In genomic region chr6:119676230-119676629, GRCh38 we compare ENCODE assay signal across 33 cellular contexts.
"Had no signal": no experiment of that assay in that cellular context is flagged by ENCODE, and none has a peak within 500 bp of the region (broad histone marks: within the 10 kb centered on the region; RNA-seq: fewer than 3 reads in every experiment).

No MANE protein-coding gene starts in this region.

- H3K27me3 ChIP-seq: adrenal gland, brain microvascular endothelial cell, MG63, Peyer's patch, SJSA1 had no signal

- H3K4me1 ChIP-seq: adrenal gland, Peyer's patch, SJSA1 had no signal

- H3K36me3 ChIP-seq: adrenal gland, brain microvascular endothelial cell, MG63, Peyer's patch, SJSA1 had no signal

- H3K4me3 Mint-ChIP-seq: activated CD4-positive, alpha-beta memory T cell treated with anti-CD3 and anti-CD28 coated beads for 36 hours; activated CD4-positive, alpha-beta T cell treated with anti-CD3 and anti-CD28 coated beads for 36 hours; activated CD4-positive, alpha-beta T cell treated with anti-CD3 and anti-CD28 coated beads, Interleukin-2, amount 10 ng/mL, durations not matched to agents 7 days and 5 days; activated naive CD4-positive, alpha-beta T cell treated with anti-CD3 and anti-CD28 coated beads for 36 hours; activated T-cell treated with anti-CD3 and anti-CD28 coated beads, Interleukin-2, amount 50 U/mL, for 4 hours; activated T-helper 1 cell treated with anti-CD3 and anti-CD28 coated beads, Interleukin-12 subunit alpha, Interleukin-12 subunit beta, Interleukin-2, Interleukin-4 antibody, amounts not matched to agents 30 ng/mL and 10 ng/mL and 1 ng/mL, durations not matched to agents 14 hours and 24 hours and 36 hours; T-helper 1 cell treated with Interleukin-12 subunit alpha and Interleukin-12 subunit beta and Interleukin-4 antibody, amounts not matched to agents 30 μg/mL and 1 μg/mL, for 36 hours; T-helper 2 cell treated with Interferon-gamma antibody and Interleukin-4, amounts not matched to agents 5 μg/mL and 100 μg/mL, for 36 hours; WTC11 had no signal

- H3K9me3 ChIP-seq: adrenal gland, MG63, Peyer's patch, SJSA1, SK-N-SH had no signal

- H3K4me3 ChIP-seq: adrenal gland, MG63, Peyer's patch, SJSA1 had no signal

- H3K9me2 ChIP-seq: SK-N-SH had no signal

- DNase-seq: activated CD4-positive, alpha-beta memory T cell treated with anti-CD3 and anti-CD28 coated beads for 36 hours; activated CD4-positive, alpha-beta T cell treated with anti-CD3 and anti-CD28 coated beads for 36 hours; activated CD4-positive, alpha-beta T cell treated with anti-CD3 and anti-CD28 coated beads, Interleukin-2, amount 10 ng/mL, durations not matched to agents 7 days and 5 days; activated CD8-positive, alpha-beta memory T cell treated with anti-CD3 and anti-CD28 coated beads, Interleukin-2, amount 50 U/mL, for 4 hours; activated gamma-delta T cell treated with Interleukin-2 at 50 U/mL for 16 hours; activated naive CD4-positive, alpha-beta T cell treated with anti-CD3 and anti-CD28 coated beads for 36 hours; activated T-cell treated with anti-CD3 and anti-CD28 coated beads for 4 hours; activated T-cell treated with anti-CD3 and anti-CD28 coated beads, Interleukin-2, amount 50 U/mL, for 4 hours; adrenal gland; brain microvascular endothelial cell; central memory CD4-positive, alpha-beta T cell; MG63; NCI-H1048; NCI-H1105 treated with DMSO at 0.1 percent for 48 hours; NCI-H1436; NCI-H1694; NCI-H1930; NCI-H2081 treated with DMSO at 0.1 percent for 48 hours; NCI-H345; NCI-H524 treated with DMSO at 0.1 percent for 48 hours; NK-92 treated with Interleukin-12 subunit alpha and Interleukin-12 subunit beta, amount 100 ng/mL, for 24 hours; Peyer's patch; RPMI8226; SHP77 treated with DMSO at 0.1 percent for 48 hours; SK-N-SH had no signal

- ATAC-seq: activated CD4-positive, alpha-beta T cell treated with anti-CD3 and anti-CD28 coated beads for 36 hours; activated CD4-positive, CD25-positive, alpha-beta regulatory T cell treated with anti-CD3 and anti-CD28 coated beads, Interleukin-2, amount 50 U/mL, for 24 hours; activated naive CD4-positive, alpha-beta T cell treated with anti-CD3 and anti-CD28 coated beads, Interleukin-2, amount 50 U/mL, for 72 hours; activated T-cell treated with anti-CD3 and anti-CD28 coated beads, Interleukin-2, amount 50 U/mL, for 4 hours; WTC11 had no signal

- H3K9ac ChIP-seq: KMS-11, SK-N-SH had no signal

- H3K9me3 Mint-ChIP-seq: activated CD4-positive, alpha-beta memory T cell treated with anti-CD3 and anti-CD28 coated beads for 36 hours; activated CD4-positive, alpha-beta T cell treated with anti-CD3 and anti-CD28 coated beads, Interleukin-2, amount 10 ng/mL, durations not matched to agents 7 days and 5 days; activated naive CD4-positive, alpha-beta T cell treated with anti-CD3 and anti-CD28 coated beads for 36 hours; activated naive CD4-positive, alpha-beta T cell treated with anti-CD3 and anti-CD28 coated beads, Interleukin-2, amount 50 U/mL, for 72 hours; activated T-cell treated with anti-CD3 and anti-CD28 coated beads, Interleukin-2, amount 50 U/mL, for 4 hours; activated T-helper 1 cell treated with anti-CD3 and anti-CD28 coated beads, Interleukin-12 subunit alpha, Interleukin-12 subunit beta, Interleukin-2, Interleukin-4 antibody, amounts not matched to agents 30 ng/mL and 10 ng/mL and 1 ng/mL, durations not matched to agents 14 hours and 24 hours and 36 hours; T-helper 1 cell treated with Interleukin-12 subunit alpha and Interleukin-12 subunit beta and Interleukin-4 antibody, amounts not matched to agents 30 μg/mL and 1 μg/mL, for 36 hours; T-helper 2 cell treated with Interferon-gamma antibody and Interleukin-4, amounts not matched to agents 5 μg/mL and 100 μg/mL, for 36 hours; WTC11 had no signal

- H3K36me3 Mint-ChIP-seq: activated CD4-positive, alpha-beta memory T cell treated with anti-CD3 and anti-CD28 coated beads for 36 hours; activated naive CD4-positive, alpha-beta T cell treated with anti-CD3 and anti-CD28 coated beads, Interleukin-2, amount 50 U/mL, for 72 hours; WTC11 had no signal

- H3K4me2 ChIP-seq: KMS-11, SK-N-SH had no signal

- H3K27ac ChIP-seq: adrenal gland, brain microvascular endothelial cell, KMS-11, Peyer's patch, SJSA1 had no signal

- H3K27ac Mint-ChIP-seq: activated CD4-positive, alpha-beta memory T cell treated with anti-CD3 and anti-CD28 coated beads for 36 hours; activated CD4-positive, alpha-beta T cell treated with anti-CD3 and anti-CD28 coated beads for 36 hours; activated CD4-positive, alpha-beta T cell treated with anti-CD3 and anti-CD28 coated beads, Interleukin-2, amount 10 ng/mL, durations not matched to agents 7 days and 5 days; activated naive CD4-positive, alpha-beta T cell treated with anti-CD3 and anti-CD28 coated beads for 36 hours; activated naive CD4-positive, alpha-beta T cell treated with anti-CD3 and anti-CD28 coated beads, Interleukin-2, amount 50 U/mL, for 72 hours; activated T-helper 1 cell treated with anti-CD3 and anti-CD28 coated beads, Interleukin-12 subunit alpha, Interleukin-12 subunit beta, Interleukin-2, Interleukin-4 antibody, amounts not matched to agents 30 ng/mL and 10 ng/mL and 1 ng/mL, durations not matched to agents 14 hours and 24 hours and 36 hours; T-helper 1 cell treated with Interleukin-12 subunit alpha and Interleukin-12 subunit beta and Interleukin-4 antibody, amounts not matched to agents 30 μg/mL and 1 μg/mL, for 36 hours; T-helper 2 cell treated with Interferon-gamma antibody and Interleukin-4, amounts not matched to agents 5 μg/mL and 100 μg/mL, for 36 hours; WTC11 had no signal

- H3K27me3 Mint-ChIP-seq: activated CD4-positive, alpha-beta memory T cell treated with anti-CD3 and anti-CD28 coated beads for 36 hours; activated CD4-positive, alpha-beta T cell treated with anti-CD3 and anti-CD28 coated beads for 36 hours; activated CD4-positive, alpha-beta T cell treated with anti-CD3 and anti-CD28 coated beads, Interleukin-2, amount 10 ng/mL, durations not matched to agents 7 days and 5 days had no signal

- H3K4me1 Mint-ChIP-seq: activated CD4-positive, alpha-beta T cell treated with anti-CD3 and anti-CD28 coated beads for 36 hours; activated CD4-positive, alpha-beta T cell treated with anti-CD3 and anti-CD28 coated beads, Interleukin-2, amount 10 ng/mL, durations not matched to agents 7 days and 5 days had no signal
